In genomic region chr2:79260848-79261247, GRCh38 we compare ENCODE assay signal across 34 cellular contexts.
DNase-seq lines count a peak whose midpoint lies in the region; ATAC-seq, FAIRE-seq and TF ChIP-seq lines count a peak whose summit lies in the region.
"Had no signal": no experiment of that assay in that cellular context is flagged by ENCODE, and none has a peak within 500 bp of the region (broad histone marks: within the 10 kb centered on the region; RNA-seq: fewer than 3 reads in every experiment).

No MANE protein-coding gene starts in this region.

- CTCF ChIA-PET in HepG2 (lab: Yijun Ruan, JAX; ENCODE audit: low intra/inter-chr PET ratio, low total read pairs) (no interaction called here), A549 (lab: Yijun Ruan, JAX) (no interaction called here)

- H3K79me2 ChIP-seq in HepG2 (ENCODE audit: insufficient read depth, low read length) = no peaks in the 10 kb centered on the region
- no peaks in the 10 kb centered on the region for H3K79me2 ChIP-seq in KMS-11 (ENCODE audit: insufficient read depth, low read depth)

- H3K27ac ChIP-seq in HepG2 (ENCODE audit: extremely low read length, insufficient read depth, low read length) (no peak overlapping the region), right lobe of liver (no peak overlapping the region), A549 (no peak overlapping the region), KMS-11 (no peak overlapping the region), esophagus muscularis mucosa (replicated peaks in 1 of 4) (no peak overlapping the region)
- H3K27ac ChIP-seq: 22Rv1; BLaER1; BLaER1 treated with 17β-estradiol and CSF1 and Interleukin-3, amounts not matched to agents 10 nM and 100 nM; C4-2B had no signal

- H3K36me3 ChIP-seq in HepG2 (replicated peaks in 1 of 2; ENCODE audit: control insufficient read depth in 1 of 2, insufficient read depth in 2 of 2, low read length in 2 of 2) (no peaks in the 10 kb centered on the region), right lobe of liver (no peaks in the 10 kb centered on the region), KMS-11 (ENCODE audit: insufficient read depth) (no peaks in the 10 kb centered on the region), esophagus muscularis mucosa (no peaks in the 10 kb centered on the region)
- H3K36me3 ChIP-seq: BE2C; BLaER1; BLaER1 treated with 17β-estradiol and CSF1 and Interleukin-3, amounts not matched to agents 10 nM and 100 nM had no signal

- ATAC-seq in HepG2 (no peak), right lobe of liver (no peak), A549 (no peak), SK-N-SH treated with all-trans-retinoic acid at 6 μM for 48 hours (no peak), GM18520 (IDR thresholded peaks at IDR 0.05; ENCODE audit: unreplicated experiment) (no peak)
- ATAC-seq: CD8-positive, alpha-beta T cell had no signal

- H4K20me1 ChIP-seq in HepG2 (ENCODE audit: insufficient read depth, low read length) (no peaks in the 10 kb centered on the region), KMS-11 (ENCODE audit: insufficient read depth) (no peaks in the 10 kb centered on the region)
- H4K20me1 ChIP-seq: BLaER1; BLaER1 treated with 17β-estradiol and CSF1 and Interleukin-3, amounts not matched to agents 10 nM and 100 nM had no signal

- H3K27me3 ChIP-seq in HepG2 (ENCODE audit: control insufficient read depth in 1 of 2, insufficient read depth in 2 of 2, low read length in 2 of 2) (no peaks in the 10 kb centered on the region), right lobe of liver (no peaks in the 10 kb centered on the region), KMS-11 (ENCODE audit: insufficient read depth, low read depth) (no peaks in the 10 kb centered on the region), esophagus muscularis mucosa (no peaks in the 10 kb centered on the region)
- H3K27me3 ChIP-seq: BE2C; BLaER1; BLaER1 treated with 17β-estradiol and CSF1 and Interleukin-3, amounts not matched to agents 10 nM and 100 nM had no signal

- DNase-seq in HepG2 (ENCODE audit: low spot score) = no peak
- no peak for DNase-seq in right lobe of liver
- DNase-seq in A549 (ENCODE audit: low read depth in 1 of 2, low spot score in 1 of 2) = no peak
- DNase-seq in esophagus muscularis mucosa (ENCODE audit: extremely low spot score) = peak; percentile 45
- DNase-seq in urothelium cell line (ENCODE audit: low spot score) = no peak
- DNase-seq: 8988T; ACHN; AML-193; BE2C; C1 segment of cervical spinal cord; Caco-2; Calu3; CD4-positive, alpha-beta memory T cell; CD4-positive, alpha-beta T cell; CD4-positive, CD25-positive, alpha-beta regulatory T cell; CD8-positive, alpha-beta memory T cell; CD8-positive, alpha-beta T cell; COR-L47; DMS 273 treated with DMSO at 0.1 percent for 48 hours; DMS153; DMS53; DMS79; DMS79 treated with DMSO at 0.1 percent for 48 hours; DND-41; EL had no signal

- no peak for TF ChIP-seq EP300 in HepG2 (IDR thresholded peaks at IDR 0.05; ENCODE audit: low read depth in 2 of 2, low read length in 2 of 2)
- no peak for TF ChIP-seq EP300 in HepG2 (CRISPR knock-in tag; IDR thresholded peaks at IDR 0.05; ENCODE audit: borderline replicate concordance)
- TF ChIP-seq EP300 in A549 (IDR thresholded peaks at IDR 0.05) = no peak
- no peak for TF ChIP-seq EP300 in esophagus muscularis mucosa (IDR thresholded peaks at IDR 0.05)

- no peak for TF ChIP-seq RAD21 in HepG2 (CRISPR knock-in tag; IDR thresholded peaks at IDR 0.05)
- no peak for TF ChIP-seq RAD21 in A549 (conservative IDR thresholded peaks at IDR 0.05 in 1 of 2, IDR thresholded peaks at IDR 0.05 in 1 of 2)

- H3K9ac ChIP-seq in HepG2 (ENCODE audit: insufficient read depth, low read depth, low read length) = no peak overlapping the region
- H3K9ac ChIP-seq in KMS-11 = no peak overlapping the region
- H3K9ac ChIP-seq: BLaER1; BLaER1 treated with 17β-estradiol and CSF1 and Interleukin-3, amounts not matched to agents 10 nM and 100 nM had no signal

- intact Hi-C loops in HepG2 (cut with micrococcal nuclease; ENCODE audit: unreplicated experiment) = no loop called here
- intact Hi-C loops in right lobe of liver (cut with DNase I) = no loop called here
- intact Hi-C loops in esophagus muscularis mucosa (cut with DNase I) = no loop called here

- FAIRE-seq in HepG2 (lab: Jason Lieb, UNC) = no peak
- no peak for FAIRE-seq in A549 (lab: Jason Lieb, UNC)
- FAIRE-seq in urothelium cell line (lab: Jason Lieb, UNC) = no peak
- FAIRE-seq: A204.1, D721Med had no signal

- H3K4me1 ChIP-seq in HepG2 (ENCODE audit: insufficient read depth, low read length) = no peaks in the 10 kb centered on the region
- no peaks in the 10 kb centered on the region for H3K4me1 ChIP-seq in right lobe of liver
- no peaks in the 10 kb centered on the region for H3K4me1 ChIP-seq in A549
- H3K4me1 ChIP-seq in KMS-11 (ENCODE audit: low read depth, poor library complexity, severe bottlenecking) = peaks cover 56% of the 10 kb centered on the region
- no peaks in the 10 kb centered on the region for H3K4me1 ChIP-seq in esophagus muscularis mucosa
- H3K4me1 ChIP-seq: BE2C; BLaER1 treated with 17β-estradiol and CSF1 and Interleukin-3, amounts not matched to agents 10 nM and 100 nM; Caco-2 had no signal

- TF ChIP-seq POLR2A in HepG2 (IDR thresholded peaks at IDR 0.05; ENCODE audit: insufficient read depth in 1 of 2, low read depth in 2 of 2, low read length in 2 of 2) = no peak
- no peak for TF ChIP-seq POLR2A in right lobe of liver (IDR thresholded peaks at IDR 0.05)
- no peak for TF ChIP-seq POLR2A in A549 (IDR thresholded peaks at IDR 0.05; ENCODE audit: low read length)
- TF ChIP-seq POLR2A in esophagus muscularis mucosa (IDR thresholded peaks at IDR 0.05; ENCODE audit: low read depth) = no peak

- TF ChIP-seq CTCF in HepG2 (CRISPR knock-in tag; IDR thresholded peaks at IDR 0.05) (no peak), right lobe of liver (IDR thresholded peaks at IDR 0.05) (no peak), A549 (IDR thresholded peaks at IDR 0.05) (no peak), KMS-11 (conservative IDR thresholded peaks at IDR 0.05; ENCODE audit: low read depth, low read length) (no peak), esophagus muscularis mucosa (IDR thresholded peaks at IDR 0.05) (no peak)

- H2AFZ ChIP-seq in HepG2 (ENCODE audit: low read length) (no peak overlapping the region), KMS-11 (ENCODE audit: low read depth) (no peak overlapping the region)

- no peak overlapping the region for H3K4me2 ChIP-seq in HepG2 (ENCODE audit: low read depth, low read length)
- no peak overlapping the region for H3K4me2 ChIP-seq in A549
- H3K4me2 ChIP-seq in KMS-11 = peak overlapping the region; percentile 33; the same call in 1 of the 2 replicates
- H3K4me2 ChIP-seq: BLaER1; BLaER1 treated with 17β-estradiol and CSF1 and Interleukin-3, amounts not matched to agents 10 nM and 100 nM had no signal

- WGBS in HepG2 (ENCODE audit: low lambda C conversion rate) = 0% methylated on average over 2 of the region's 2 CpGs
- 52% methylated on average over 2 of the region's 2 CpGs for WGBS in right lobe of liver (ENCODE audit: insufficient coverage, low coverage, low lambda C conversion rate, missing lambda C conversion rate)
- WGBS in A549 (ENCODE audit: missing lambda C conversion rate) = 7% methylated on average over 2 of the region's 2 CpGs
- WGBS in esophagus muscularis mucosa = 86% methylated on average over 2 of the region's 2 CpGs

- H3K4me3 ChIP-seq in HepG2 (replicated peaks in 1 of 3; ENCODE audit: insufficient read depth in 1 of 3, low read depth in 2 of 3, low read length in 3 of 3) = no peak overlapping the region
- no peak overlapping the region for H3K4me3 ChIP-seq in right lobe of liver
- H3K4me3 ChIP-seq in A549 = no peak overlapping the region
- no peak overlapping the region for H3K4me3 ChIP-seq in KMS-11 (IDR thresholded peaks at IDR 0.05; ENCODE audit: insufficient read depth, low read depth, low read length)
- H3K4me3 ChIP-seq in esophagus muscularis mucosa = no peak overlapping the region
- H3K4me3 ChIP-seq: BLaER1; BLaER1 treated with 17β-estradiol and CSF1 and Interleukin-3, amounts not matched to agents 10 nM and 100 nM had no signal

- BruUV-seq in HepG2 (replicated peaks; lab: Mats Ljungman, UMichigan) = no TSS peak

- POLR2A ChIA-PET in HepG2 (lab: Yijun Ruan, JAX) = no interaction called here
- POLR2A ChIA-PET in A549 (lab: Yijun Ruan, JAX) = no interaction called here

- in situ Hi-C loops in HepG2 (cut with HindIII; ENCODE audit: extremely low pct_ligation_motif_present, low pct_unique_long_range_greater_than_20kb) = no loop called here

- H3K9me3 ChIP-seq in HepG2 (ENCODE audit: low read length) = no peaks in the 10 kb centered on the region
- no peaks in the 10 kb centered on the region for H3K9me3 ChIP-seq in right lobe of liver
- H3K9me3 ChIP-seq in A549 = no peaks in the 10 kb centered on the region
- no peaks in the 10 kb centered on the region for H3K9me3 ChIP-seq in esophagus muscularis mucosa
- H3K9me3 ChIP-seq: BE2C, Caco-2 had no signal

TF ChIP-seq in HepG2, 621 proteins besides CTCF, POLR2A, EP300 and RAD21 (continues in another document):
- TF ChIP-seq MAFK (conservative IDR thresholded peaks at IDR 0.05 in 1 of 2, IDR thresholded peaks at IDR 0.05 in 1 of 2; ENCODE audit: low read length in 2 of 2) (peak; percentile 32 to 69; a peak in 3 of 4 replicates), MAFF (IDR thresholded peaks at IDR 0.05; ENCODE audit: low read depth, low read length) (peak; percentile 63)

TF ChIP-seq in A549, 52 proteins besides CTCF, POLR2A, EP300 and RAD21:
- TF ChIP-seq MAFK (IDR thresholded peaks at IDR 0.05; ENCODE audit: partially characterized antibody) (peak; percentile 42), NFE2L2 (conservative IDR thresholded peaks at IDR 0.05; ENCODE audit: low read length) (no peak)

TF ChIP-seq in SK-N-SH treated with all-trans-retinoic acid at 6 μM for 48 hours, 23 proteins besides CTCF, POLR2A, EP300 and RAD21 (continues in another document):
- TF ChIP-seq ZC3H10 (CRISPR knock-in tag; IDR thresholded peaks at IDR 0.05) = no peak
- no peak for TF ChIP-seq ZFP3 (CRISPR knock-in tag; IDR thresholded peaks at IDR 0.05)
- TF ChIP-seq, protein P1, sequence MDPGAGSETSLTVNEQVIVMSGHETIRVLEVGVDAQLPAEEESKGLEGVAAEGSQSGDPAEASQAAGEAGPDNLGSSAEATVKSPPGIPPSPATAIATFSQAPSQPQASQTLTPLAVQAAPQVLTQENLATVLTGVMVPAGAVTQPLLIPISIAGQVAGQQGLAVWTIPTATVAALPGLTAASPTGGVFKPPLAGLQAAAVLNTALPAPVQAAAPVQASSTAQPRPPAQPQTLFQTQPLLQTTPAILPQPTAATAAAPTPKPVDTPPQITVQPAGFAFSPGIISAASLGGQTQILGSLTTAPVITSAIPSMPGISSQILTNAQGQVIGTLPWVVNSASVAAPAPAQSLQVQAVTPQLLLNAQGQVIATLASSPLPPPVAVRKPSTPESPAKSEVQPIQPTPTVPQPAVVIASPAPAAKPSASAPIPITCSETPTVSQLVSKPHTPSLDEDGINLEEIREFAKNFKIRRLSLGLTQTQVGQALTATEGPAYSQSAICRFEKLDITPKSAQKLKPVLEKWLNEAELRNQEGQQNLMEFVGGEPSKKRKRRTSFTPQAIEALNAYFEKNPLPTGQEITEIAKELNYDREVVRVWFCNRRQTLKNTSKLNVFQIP (CRISPR knock-in tag; IDR thresholded peaks at IDR 0.05; ENCODE audit: borderline replicate concordance, low read depth) = no peak
- no peak for TF ChIP-seq ARNTL (CRISPR knock-in tag; IDR thresholded peaks at IDR 0.05; ENCODE audit: borderline replicate concordance, low read depth)
- no peak for TF ChIP-seq ESRRG (CRISPR knock-in tag; IDR thresholded peaks at IDR 0.05)
- TF ChIP-seq CSDC2 (CRISPR knock-in tag; IDR thresholded peaks at IDR 0.05) = no peak
- no peak for TF ChIP-seq ISL1 (CRISPR knock-in tag; IDR thresholded peaks at IDR 0.05)

Comparison
In these comparisons a context has a peak if more than half of its experiments do, and no peak if none do; other contexts are left out.
1. Of the 38 proteins assayed by ChIP-seq in both HepG2 and A549: peak only in HepG2: none; only in A549: none; in both: MAFK; in neither: 37.